ENCODE assay signal across 19 cellular contexts in genomic region chr2:204407209-204408070, GRCh38.
DNase-seq lines count a peak whose midpoint lies in the region; ATAC-seq, FAIRE-seq and TF ChIP-seq lines count a peak whose summit lies in the region.
"Had no signal": no experiment of that assay in that cellular context is flagged by ENCODE, and none has a peak within 500 bp of the region (broad histone marks: within the 10 kb centered on the region; RNA-seq: fewer than 3 reads in every experiment).

No MANE protein-coding gene starts in this region.

- H3K27ac Mint-ChIP-seq in astrocyte (ENCODE audit: unreplicated experiment), result no peak overlapping the region
- H3K27ac Mint-ChIP-seq: stimulated activated memory B cell treated with anti-CD40 and anti-IgM and Interleukin-4, amounts not matched to agents 10 μg/mL and 1 μg/mL and 100 μg/mL, for 72 hours had no signal

- intact Hi-C loops in HepG2 (cut with micrococcal nuclease; ENCODE audit: unreplicated experiment), result no loop called here

- H3K4me1 Mint-ChIP-seq in astrocyte (ENCODE audit: low read depth, unreplicated experiment), result peaks cover 2% of the 10 kb centered on the region
- H3K4me1 Mint-ChIP-seq: stimulated activated memory B cell treated with anti-CD40 and anti-IgM and Interleukin-4, amounts not matched to agents 10 μg/mL and 1 μg/mL and 100 μg/mL, for 72 hours had no signal

- no peak overlapping the region for H3K4me3 Mint-ChIP-seq in astrocyte (ENCODE audit: unreplicated experiment)
- H3K4me3 Mint-ChIP-seq: stimulated activated memory B cell treated with anti-CD40 and anti-IgM and Interleukin-4, amounts not matched to agents 10 μg/mL and 1 μg/mL and 100 μg/mL, for 72 hours had no signal

- H3K27me3 Mint-ChIP-seq in astrocyte (ENCODE audit: low read depth, unreplicated experiment), result no peaks in the 10 kb centered on the region
- H3K27me3 Mint-ChIP-seq: stimulated activated memory B cell treated with anti-CD40 and anti-IgM and Interleukin-4, amounts not matched to agents 10 μg/mL and 1 μg/mL and 100 μg/mL, for 72 hours had no signal

- H3K27ac ChIP-seq in astrocyte (ENCODE audit: low read depth, low read length) (no peak overlapping the region), HepG2 (ENCODE audit: extremely low read length, insufficient read depth, low read length) (peak overlapping the region; percentile 9)
- H3K27ac ChIP-seq: body of pancreas, gastrocnemius medialis, HL-60 had no signal

- no TSS peak for BruUV-seq in HepG2 (replicated peaks; lab: Mats Ljungman, UMichigan)

- no peaks in the 10 kb centered on the region for H3K9me3 ChIP-seq in astrocyte (ENCODE audit: insufficient read depth, low read depth, low read length)
- peaks cover 51% of the 10 kb centered on the region for H3K9me3 ChIP-seq in HepG2 (ENCODE audit: low read length)
- H3K9me3 ChIP-seq: body of pancreas, gastrocnemius medialis had no signal

- H3K4me2 ChIP-seq in astrocyte (ENCODE audit: low read length), result no peak overlapping the region
- 0 out of 2 replicates have a peak overlapping the region, but pooled peaks have one; percentile 9 for H3K4me2 ChIP-seq in HepG2 (ENCODE audit: low read depth, low read length)

- peaks cover 1% of the 10 kb centered on the region for H3K36me3 Mint-ChIP-seq in astrocyte (ENCODE audit: low read depth, unreplicated experiment)
- H3K36me3 Mint-ChIP-seq: stimulated activated memory B cell treated with anti-CD40 and anti-IgM and Interleukin-4, amounts not matched to agents 10 μg/mL and 1 μg/mL and 100 μg/mL, for 72 hours had no signal

- H2AFZ ChIP-seq in astrocyte (ENCODE audit: low read depth, low read length) (no peak overlapping the region), HepG2 (ENCODE audit: low read length) (no peak overlapping the region)

- CTCF ChIA-PET in HepG2 (lab: Yijun Ruan, JAX; ENCODE audit: low intra/inter-chr PET ratio, low total read pairs), result no interaction called here

- H3K4me3 ChIP-seq in astrocyte (ENCODE audit: insufficient read depth, low read depth, low read length) (no peak overlapping the region), HepG2 (replicated peaks in 1 of 3; ENCODE audit: insufficient read depth in 1 of 3, low read depth in 2 of 3, low read length in 3 of 3) (no peak overlapping the region)
- H3K4me3 ChIP-seq: body of pancreas, gastrocnemius medialis, MG63 had no signal

- H3K9me3 Mint-ChIP-seq in astrocyte (ENCODE audit: unreplicated experiment), result peaks cover 7% of the 10 kb centered on the region

- H3K79me2 ChIP-seq in astrocyte (ENCODE audit: insufficient read depth, low read length) (no peaks in the 10 kb centered on the region), HepG2 (ENCODE audit: insufficient read depth, low read length) (no peaks in the 10 kb centered on the region)

- ATAC-seq in HepG2 (peak; percentile 100), HG03095 (IDR thresholded peaks at IDR 0.05; ENCODE audit: unreplicated experiment) (no peak), HG03439 (IDR thresholded peaks at IDR 0.05; ENCODE audit: unreplicated experiment) (no peak)
- ATAC-seq: body of pancreas; gastrocnemius medialis; stimulated activated memory B cell treated with anti-CD40 and anti-IgM and Interleukin-4, amounts not matched to agents 10 μg/mL and 1 μg/mL and 100 μg/mL, for 72 hours had no signal

- H4K20me1 ChIP-seq in astrocyte (ENCODE audit: insufficient read depth, low read length) (no peaks in the 10 kb centered on the region), HepG2 (ENCODE audit: insufficient read depth, low read length) (no peaks in the 10 kb centered on the region)

- H3K4me1 ChIP-seq in astrocyte (ENCODE audit: insufficient read depth, low read length) (no peaks in the 10 kb centered on the region), HepG2 (ENCODE audit: insufficient read depth, low read length) (peaks cover 12% of the 10 kb centered on the region)
- H3K4me1 ChIP-seq: gastrocnemius medialis had no signal

- no peak for TF ChIP-seq CTCF in astrocyte (IDR thresholded peaks at IDR 0.05; ENCODE audit: insufficient read depth, low read depth, low read length)
- TF ChIP-seq CTCF in HepG2 (CRISPR knock-in tag; IDR thresholded peaks at IDR 0.05), result no peak

- FAIRE-seq in astrocyte (lab: Jason Lieb, UNC) (no peak), HepG2 (lab: Jason Lieb, UNC) (peak; percentile 80)
- FAIRE-seq: urothelium cell line had no signal

- peak; percentile 83 for DNase-seq in Caki2 (ENCODE audit: low read depth)
- peak; percentile 57 for DNase-seq in LoVo (ENCODE audit: low spot score)
- peak; percentile 9 for DNase-seq in astrocyte (ENCODE audit: low read depth)
- peak; percentile 84 for DNase-seq in HepG2 (ENCODE audit: low spot score)
- DNase-seq in GDM1 (lab: John Stamatoyannopoulos, UW), result no peak
- no peak for DNase-seq in NK-92 treated with Interleukin-12 subunit alpha and Interleukin-12 subunit beta, amount 100 ng/mL, for 24 hours (lab: John Stamatoyannopoulos, UW)
- DNase-seq: activated CD4-positive, alpha-beta T cell treated with anti-CD3 and anti-CD28 coated beads, Interleukin-2, amount 50 U/mL, for 48 hours; body of pancreas; effector memory CD4-positive, alpha-beta T cell; gastrocnemius medialis; H7; MG63; NCI-H446; stimulated activated CD4-positive, alpha-beta T cell treated with anti-CD3 and anti-CD28 coated beads, Interleukin-4, amount 100 ng/mL, for 4 hours had no signal

- H3K27me3 ChIP-seq in astrocyte (ENCODE audit: insufficient read depth, low read length) (no peaks in the 10 kb centered on the region), HepG2 (ENCODE audit: control insufficient read depth in 1 of 2, insufficient read depth in 2 of 2, low read length in 2 of 2) (no peaks in the 10 kb centered on the region)
- H3K27me3 ChIP-seq: body of pancreas, gastrocnemius medialis, MG63 had no signal

- 2% methylated on average over 6 of the region's 6 CpGs for WGBS in HepG2 (ENCODE audit: low lambda C conversion rate)

- H3K36me3 ChIP-seq in astrocyte (ENCODE audit: insufficient read depth, low read length) (no peaks in the 10 kb centered on the region), HepG2 (replicated peaks in 1 of 2; ENCODE audit: control insufficient read depth in 1 of 2, insufficient read depth in 2 of 2, low read length in 2 of 2) (no peaks in the 10 kb centered on the region)
- H3K36me3 ChIP-seq: gastrocnemius medialis, MG63 had no signal

- no peak for TF ChIP-seq RAD21 in HepG2 (CRISPR knock-in tag; IDR thresholded peaks at IDR 0.05)

- POLR2A ChIA-PET in HepG2 (lab: Yijun Ruan, JAX), result no interaction called here

- no peak for TF ChIP-seq POLR2A in HepG2 (IDR thresholded peaks at IDR 0.05; ENCODE audit: insufficient read depth in 1 of 2, low read depth in 2 of 2, low read length in 2 of 2)

- in situ Hi-C loops in Caki2 (cut with HindIII; ENCODE audit: low pct_unique_long_range_greater_than_20kb, low sequenced_read_pairs) (no loop called here), HepG2 (cut with HindIII; ENCODE audit: extremely low pct_ligation_motif_present, low pct_unique_long_range_greater_than_20kb) (no loop called here)

- peak in 1 of 2 experiments; percentile 52; a peak in 1 of 4 replicates for TF ChIP-seq EP300 in HepG2 (IDR thresholded peaks at IDR 0.05; ENCODE audit: low read depth in 2 of 2, low read length in 2 of 2)
- no peak for TF ChIP-seq EP300 in HepG2 (CRISPR knock-in tag; IDR thresholded peaks at IDR 0.05; ENCODE audit: borderline replicate concordance)

- H3K9ac ChIP-seq in astrocyte (ENCODE audit: low read length) (no peak overlapping the region), HepG2 (ENCODE audit: insufficient read depth, low read depth, low read length) (peak overlapping the region; percentile 10; the same call in 1 of the 2 replicates)

TF ChIP-seq in HepG2, 621 proteins besides CTCF, POLR2A, EP300 and RAD21 (continues in another document):
- peak; percentile 74 for TF ChIP-seq PAXIP1 (CRISPR knock-in tag; conservative IDR thresholded peaks at IDR 0.05)
- no peak for TF ChIP-seq THAP9 (CRISPR knock-in tag; IDR thresholded peaks at IDR 0.05; ENCODE audit: borderline replicate concordance)

Comparison
In these comparisons a context has a peak if more than half of its experiments do, and no peak if none do; other contexts are left out.
1. DNase-seq: peak in Caki2 (single experiment), LoVo (single experiment), astrocyte (single experiment) and HepG2 (single experiment); none in GDM1 (single experiment) and NK-92 treated with Interleukin-12 subunit alpha and Interleukin-12 subunit beta, amount 100 ng/mL, for 24 hours (single experiment).